19 cellular contexts compared by ENCODE assay signal in genomic region chr5:92941806-92942205, GRCh38.
"Had no signal": no experiment of that assay in that cellular context is flagged by ENCODE, and none has a peak within 500 bp of the region (broad histone marks: within the 10 kb centered on the region; RNA-seq: fewer than 3 reads in every experiment).

No MANE protein-coding gene starts in this region.

- H3K27ac ChIP-seq: body of pancreas, foreskin keratinocyte, hepatocyte, left ventricle myocardium inferior, skin epidermis, tibial artery had no signal

- H3K36me3 ChIP-seq: left ventricle myocardium inferior, tibial artery had no signal

- DNase-seq: activated CD4-positive, alpha-beta T cell treated with anti-CD3 and anti-CD28 coated beads for 48 hours; activated CD4-positive, CD25-positive, alpha-beta regulatory T cell; activated CD8-positive, alpha-beta T cell treated with anti-CD3 and anti-CD28 coated beads for 36 hours; activated naive CD4-positive, alpha-beta T cell treated with Interleukin-2 at 50 U/mL for 16 hours; activated T-cell treated with anti-CD3 and anti-CD28 coated beads, Interleukin-2, amount 50 U/mL, for 24 hours; body of pancreas; caudate nucleus; effector memory CD8-positive, alpha-beta T cell; left ventricle myocardium inferior; naive thymus-derived CD8-positive, alpha-beta T cell; nucleus accumbens; right cardiac atrium; stimulated activated naive CD8-positive, alpha-beta T cell treated with anti-CD3 and anti-CD28 coated beads, Interleukin-15, Interleukin-2, amounts not matched to agents 100 U/mL and 50 U/mL, for 24 hours; substantia nigra; T-cell; tibial artery had no signal

- H2AFZ ChIP-seq: hepatocyte had no signal

- H3K4me2 ChIP-seq: hepatocyte had no signal

- H3K4me3 ChIP-seq: body of pancreas, hepatocyte, left ventricle myocardium inferior, skin epidermis, tibial artery had no signal

- H3K79me2 ChIP-seq: hepatocyte had no signal

- H3K9me3 ChIP-seq: body of pancreas, left ventricle myocardium inferior, tibial artery had no signal

- H3K27me3 ChIP-seq: body of pancreas, foreskin keratinocyte, hepatocyte, tibial artery had no signal

- ATAC-seq: activated CD8-positive, alpha-beta T cell treated with anti-CD3 and anti-CD28 coated beads for 36 hours; body of pancreas; effector memory CD8-positive, alpha-beta T cell; foreskin keratinocyte; naive thymus-derived CD8-positive, alpha-beta T cell; right cardiac atrium; stimulated activated naive CD8-positive, alpha-beta T cell treated with anti-CD3 and anti-CD28 coated beads, Interleukin-15, Interleukin-2, amounts not matched to agents 100 U/mL and 50 U/mL, for 24 hours; T-cell had no signal

- H3K4me1 ChIP-seq: foreskin keratinocyte, left ventricle myocardium inferior had no signal
